Comparison of ENCODE assay signal across 20 cellular contexts in the genomic region with DNA sequence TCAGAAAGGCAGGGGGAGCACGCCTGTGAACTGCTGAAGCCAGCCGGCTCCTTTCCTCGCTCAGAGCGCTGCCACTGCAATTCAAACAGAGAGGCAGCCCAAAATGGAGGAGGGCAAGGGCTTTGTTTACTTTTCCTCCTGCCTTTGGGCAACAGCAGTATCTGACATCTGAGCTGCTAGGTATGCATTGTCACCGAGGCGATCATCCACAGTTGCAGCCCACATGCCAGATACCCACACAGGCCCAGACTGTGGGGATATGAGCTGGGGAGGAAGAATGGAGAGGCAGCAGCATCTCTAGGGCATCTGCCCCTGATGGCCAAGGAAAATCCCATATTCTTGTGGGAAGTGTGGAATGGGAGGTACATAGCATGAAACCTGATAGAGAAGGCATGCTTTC.
DNase-seq lines count a peak whose midpoint lies in the region; ATAC-seq and TF ChIP-seq lines count a peak whose summit lies in the region.
"Had no signal": no experiment of that assay in that cellular context is flagged by ENCODE, and none has a peak within 500 bp of the region (broad histone marks: within the 10 kb centered on the region; RNA-seq: fewer than 3 reads in every experiment).

No MANE protein-coding gene starts in this region.

- H3K4me3 ChIP-seq in esophagus muscularis mucosa, result no peak overlapping the region
- H3K4me3 ChIP-seq in neural progenitor cell, result no peak overlapping the region
- H3K4me3 ChIP-seq: GM12878, HAP-1, SK-N-MC had no signal

- peaks cover 0 to 6% (median 0%) of the 10 kb centered on the region in 4 donors for H3K9me3 ChIP-seq in esophagus muscularis mucosa
- no peaks in the 10 kb centered on the region for H3K9me3 ChIP-seq in neural progenitor cell (ENCODE audit: low read depth)
- H3K9me3 ChIP-seq: BE2C, HAP-1 had no signal

- WGBS in esophagus muscularis mucosa, result 61% methylated on average over 6 of the region's 6 CpGs

- H3K9ac ChIP-seq in neural progenitor cell, result no peak overlapping the region

- no peaks in the 10 kb centered on the region for H3K79me2 ChIP-seq in neural progenitor cell (ENCODE audit: low read depth)

- no peaks in the 10 kb centered on the region for H4K20me1 ChIP-seq in neural progenitor cell (ENCODE audit: low read depth)

- H3K4me1 Mint-ChIP-seq in stimulated activated naive CD8-positive, alpha-beta T cell treated with anti-CD3 and anti-CD28 coated beads, Interleukin-15, amount 100 ng/mL, for 72 hours, result no peaks in the 10 kb centered on the region
- peaks cover 14% of the 10 kb centered on the region for H3K4me1 Mint-ChIP-seq in neural progenitor cell

- H3K9me3 Mint-ChIP-seq in stimulated activated naive CD8-positive, alpha-beta T cell treated with anti-CD3 and anti-CD28 coated beads, Interleukin-15, amount 100 ng/mL, for 72 hours, result peaks cover 0 to 5% of the 10 kb centered on the region in 2 donors
- peaks cover 2% of the 10 kb centered on the region for H3K9me3 Mint-ChIP-seq in neural progenitor cell

- H3K36me3 Mint-ChIP-seq in neural progenitor cell, result no peaks in the 10 kb centered on the region

- no peak overlapping the region for H3K4me2 ChIP-seq in neural progenitor cell

- TF ChIP-seq CTCF in esophagus muscularis mucosa (IDR thresholded peaks at IDR 0.05), result no peak
- TF ChIP-seq CTCF in neural progenitor cell (IDR thresholded peaks at IDR 0.05), result no peak

- H3K36me3 ChIP-seq in esophagus muscularis mucosa (no peaks in the 10 kb centered on the region), neural progenitor cell (no peaks in the 10 kb centered on the region)
- H3K36me3 ChIP-seq: BE2C, HAP-1 had no signal

- TF ChIP-seq EP300 in esophagus muscularis mucosa (IDR thresholded peaks at IDR 0.05), result no peak

- peak; percentile 24 for ATAC-seq in stimulated activated naive CD8-positive, alpha-beta T cell treated with anti-CD3 and anti-CD28 coated beads, Interleukin-15, amount 100 ng/mL, for 72 hours
- ATAC-seq in stimulated activated naive CD8-positive, alpha-beta T cell treated with anti-CD3 and anti-CD28 coated beads, Interleukin-15, Interleukin-2, amounts not matched to agents 100 U/mL and 50 U/mL, for 24 hours, result no peak
- ATAC-seq in left lobe of liver, result no peak
- ATAC-seq: GM12878, PC-3 had no signal

- no peak overlapping the region for H3K27ac Mint-ChIP-seq in stimulated activated naive CD8-positive, alpha-beta T cell treated with anti-CD3 and anti-CD28 coated beads, Interleukin-15, amount 100 ng/mL, for 72 hours
- peak overlapping the region; percentile 55 for H3K27ac Mint-ChIP-seq in neural progenitor cell

- H3K27me3 ChIP-seq in esophagus muscularis mucosa (no peaks in the 10 kb centered on the region), neural progenitor cell (no peaks in the 10 kb centered on the region)
- H3K27me3 ChIP-seq: BE2C had no signal

- no peak for DNase-seq in stimulated activated naive CD8-positive, alpha-beta T cell treated with anti-CD3 and anti-CD28 coated beads, Interleukin-15, amount 100 ng/mL, for 72 hours
- no peak for DNase-seq in stimulated activated naive CD8-positive, alpha-beta T cell treated with anti-CD3 and anti-CD28 coated beads, Interleukin-15, Interleukin-2, amounts not matched to agents 100 U/mL and 50 U/mL, for 24 hours
- peak; percentile 55 for DNase-seq in esophagus muscularis mucosa (ENCODE audit: extremely low spot score)
- no peak for DNase-seq in neural progenitor cell (ENCODE audit: low spot score)
- no peak for DNase-seq in COR-L47 (lab: John Stamatoyannopoulos, UW)
- no peak for DNase-seq in NCI-H2107 treated with DMSO at 0.1 percent for 48 hours (lab: John Stamatoyannopoulos, UW; ENCODE audit: unreplicated experiment)
- DNase-seq in left lobe of liver (ENCODE audit: low spot score), result no peak
- DNase-seq: BE2C, DMS79 treated with DMSO at 0.1 percent for 48 hours, Kasumi-1, NCI-H1417, NCI-H187 treated with DMSO at 0.1 percent for 48 hours, NCI-H2171 treated with DMSO at 0.1 percent for 48 hours, NCI-H524 treated with DMSO at 0.1 percent for 48 hours, PC-3, SHP77 treated with DMSO at 0.1 percent for 48 hours had no signal

- H3K4me1 ChIP-seq in esophagus muscularis mucosa (no peaks in the 10 kb centered on the region), neural progenitor cell (peaks cover 8% of the 10 kb centered on the region)
- H3K4me1 ChIP-seq: BE2C, HAP-1 had no signal

- peaks cover 4% of the 10 kb centered on the region for H3K27me3 Mint-ChIP-seq in stimulated activated naive CD8-positive, alpha-beta T cell treated with anti-CD3 and anti-CD28 coated beads, Interleukin-15, amount 100 ng/mL, for 72 hours
- H3K27me3 Mint-ChIP-seq in neural progenitor cell (ENCODE audit: insufficient read depth, low read depth), result peaks cover 5% of the 10 kb centered on the region

- peak overlapping the region; percentile 85 for H2AFZ ChIP-seq in neural progenitor cell (replicated peaks)

- no peak overlapping the region for H3K4me3 Mint-ChIP-seq in stimulated activated naive CD8-positive, alpha-beta T cell treated with anti-CD3 and anti-CD28 coated beads, Interleukin-15, amount 100 ng/mL, for 72 hours
- H3K4me3 Mint-ChIP-seq in neural progenitor cell, result no peak overlapping the region

- TF ChIP-seq POLR2A in esophagus muscularis mucosa (IDR thresholded peaks at IDR 0.05; ENCODE audit: low read depth), result no peak

- intact Hi-C loops in esophagus muscularis mucosa (cut with DNase I), result no loop called here

- no peaks in the 10 kb centered on the region for H3F3A ChIP-seq in neural progenitor cell (ENCODE audit: low read depth)

- H3K27ac ChIP-seq in esophagus muscularis mucosa (replicated peaks in 1 of 4) (no peak overlapping the region), neural progenitor cell (no peak overlapping the region)
- H3K27ac ChIP-seq: RWPE1, SK-N-MC had no signal
